In genomic region chr7:767941-768729, GRCh38 we compare ENCODE assay signal across 10 cellular contexts. TPM values are rescaled to one million over a fixed set of nuclear protein-coding genes. Genes with fewer than 3 reads are reported as not detected.
DNase-seq lines count a peak whose midpoint lies in the region; ATAC-seq, FAIRE-seq and TF ChIP-seq lines count a peak whose summit lies in the region.
"Had no signal": no experiment of that assay in that cellular context is flagged by ENCODE, and none has a peak within 500 bp of the region (broad histone marks: within the 10 kb centered on the region; RNA-seq: fewer than 3 reads in every experiment).

No MANE protein-coding gene starts in this region.

- H3K4me1 ChIP-seq in HepG2 (ENCODE audit: insufficient read depth, low read length) (peaks cover 8% of the 10 kb centered on the region), right lobe of liver (no peaks in the 10 kb centered on the region), right atrium auricular region (peaks cover 0 to 29% of the 10 kb centered on the region in 2 donors), uterus (peaks cover 8 to 32% of the 10 kb centered on the region in 2 donors), small intestine (ENCODE audit: control insufficient read depth in 2 of 2, insufficient read depth in 1 of 2, low read depth in 1 of 2, low read length in 1 of 2) (peaks cover 0 to 3% of the 10 kb centered on the region in 2 donors)

- ATAC-seq in HepG2 (no peak), right lobe of liver (no peak), GM18870 (IDR thresholded peaks at IDR 0.05; ENCODE audit: unreplicated experiment) (no peak), GM18907 (IDR thresholded peaks at IDR 0.05; ENCODE audit: unreplicated experiment) (no peak)
- peak; percentile 44 for ATAC-seq in activated T-helper 17 cell treated with anti-CD3 and anti-CD28 coated beads, Interleukin-2, amount 50 U/mL, for 72 hours (replicated peaks)

- no peak for TF ChIP-seq CTCF in HepG2 (CRISPR knock-in tag; IDR thresholded peaks at IDR 0.05)
- no peak for TF ChIP-seq CTCF in right lobe of liver (IDR thresholded peaks at IDR 0.05)
- TF ChIP-seq CTCF in right atrium auricular region (IDR thresholded peaks at IDR 0.05) = no peak
- TF ChIP-seq CTCF in uterus (IDR thresholded peaks at IDR 0.05) = no peak

- FAIRE-seq in HepG2 (lab: Jason Lieb, UNC) (no peak), small intestine (lab: Jason Lieb, UNC) (no peak)

- no peak overlapping the region for H3K4me3 Mint-ChIP-seq in activated T-helper 17 cell treated with anti-CD3 and anti-CD28 coated beads, Interleukin-2, amount 50 U/mL, for 72 hours
- H3K4me3 Mint-ChIP-seq: activated naive CD8-positive, alpha-beta T cell treated with anti-CD3 and anti-CD28 coated beads for 36 hours had no signal

- no peak overlapping the region for H2AFZ ChIP-seq in HepG2 (ENCODE audit: low read length)

- H3K4me2 ChIP-seq in HepG2 (ENCODE audit: low read depth, low read length) = no peak overlapping the region
- H3K4me2 ChIP-seq: BLaER1 treated with 17β-estradiol and CSF1 and Interleukin-3, amounts not matched to agents 10 nM and 100 nM had no signal

- H3K27ac ChIP-seq in HepG2 (ENCODE audit: extremely low read length, insufficient read depth, low read length) (no peak overlapping the region), right lobe of liver (no peak overlapping the region), right atrium auricular region (peak overlapping the region; percentile 11 to 64), uterus (peak overlapping the region; percentile 69 to 95), small intestine (ENCODE audit: low read depth in 1 of 2, low read length in 1 of 2) (no peak overlapping the region)
- H3K27ac ChIP-seq: BLaER1 treated with 17β-estradiol and CSF1 and Interleukin-3, amounts not matched to agents 10 nM and 100 nM had no signal

- no peak overlapping the region for H3K27ac Mint-ChIP-seq in activated T-helper 17 cell treated with anti-CD3 and anti-CD28 coated beads, Interleukin-2, amount 50 U/mL, for 72 hours

- H3K36me3 ChIP-seq in HepG2 (replicated peaks in 1 of 2; ENCODE audit: control insufficient read depth in 1 of 2, insufficient read depth in 2 of 2, low read length in 2 of 2) = peaks cover 16 to 47% of the 10 kb centered on the region in 2 experiments; a peak in 4 of 5 replicates
- peaks cover 0 to 22% (median 7%) of the 10 kb centered on the region in 4 donors for H3K36me3 ChIP-seq in right lobe of liver
- peaks cover 38% of the 10 kb centered on the region for H3K36me3 ChIP-seq in right atrium auricular region
- H3K36me3 ChIP-seq in uterus = no peaks in the 10 kb centered on the region
- peaks cover 0 to 12% of the 10 kb centered on the region in 2 donors for H3K36me3 ChIP-seq in small intestine (ENCODE audit: control insufficient read depth in 2 of 2, insufficient read depth in 2 of 2, low read length in 2 of 2)

- H3K27me3 ChIP-seq in HepG2 (ENCODE audit: control insufficient read depth in 1 of 2, insufficient read depth in 2 of 2, low read length in 2 of 2) (no peaks in the 10 kb centered on the region), right lobe of liver (no peaks in the 10 kb centered on the region), right atrium auricular region (no peaks in the 10 kb centered on the region), uterus (no peaks in the 10 kb centered on the region), small intestine (ENCODE audit: control insufficient read depth in 2 of 2, insufficient read depth in 2 of 2, low read length in 2 of 2) (no peaks in the 10 kb centered on the region)
- H3K27me3 ChIP-seq: BLaER1 treated with 17β-estradiol and CSF1 and Interleukin-3, amounts not matched to agents 10 nM and 100 nM had no signal

- CTCF ChIA-PET in HepG2 (lab: Yijun Ruan, JAX; ENCODE audit: low intra/inter-chr PET ratio, low total read pairs) = no interaction called here

- POLR2A ChIA-PET in HepG2 (lab: Yijun Ruan, JAX) = no interaction called here

- no peak for TF ChIP-seq POLR2A in HepG2 (IDR thresholded peaks at IDR 0.05; ENCODE audit: insufficient read depth in 1 of 2, low read depth in 2 of 2, low read length in 2 of 2)
- no peak for TF ChIP-seq POLR2A in right lobe of liver (IDR thresholded peaks at IDR 0.05)
- TF ChIP-seq POLR2A in uterus (IDR thresholded peaks at IDR 0.05) = peak in 1 of 2 donors; percentile 12

- DNase-seq in HepG2 (ENCODE audit: low spot score) = no peak
- no peak for DNase-seq in right lobe of liver
- peak; percentile 68 for DNase-seq in right atrium auricular region (ENCODE audit: low spot score)
- peak; percentile 84 to 91 for DNase-seq in uterus
- no peak for DNase-seq in small intestine
- DNase-seq: activated naive CD8-positive, alpha-beta T cell treated with anti-CD3 and anti-CD28 coated beads for 36 hours had no signal

- H3K4me3 ChIP-seq in HepG2 (replicated peaks in 1 of 3; ENCODE audit: insufficient read depth in 1 of 3, low read depth in 2 of 3, low read length in 3 of 3) = no peak overlapping the region
- no peak overlapping the region for H3K4me3 ChIP-seq in right lobe of liver
- H3K4me3 ChIP-seq in right atrium auricular region = peak overlapping the region in 1 of 2 donors; percentile 17
- peak overlapping the region in 1 of 2 donors; percentile 14 for H3K4me3 ChIP-seq in uterus
- H3K4me3 ChIP-seq in small intestine (ENCODE audit: low read depth in 1 of 2, low read length in 2 of 2) = no peak overlapping the region
- H3K4me3 ChIP-seq: BLaER1 treated with 17β-estradiol and CSF1 and Interleukin-3, amounts not matched to agents 10 nM and 100 nM had no signal

- H3K36me3 Mint-ChIP-seq in activated T-helper 17 cell treated with anti-CD3 and anti-CD28 coated beads, Interleukin-2, amount 50 U/mL, for 72 hours (ENCODE audit: low read depth) = peaks cover 40% of the 10 kb centered on the region

- no peaks in the 10 kb centered on the region for H3K9me3 Mint-ChIP-seq in activated T-helper 17 cell treated with anti-CD3 and anti-CD28 coated beads, Interleukin-2, amount 50 U/mL, for 72 hours
- H3K9me3 Mint-ChIP-seq: activated naive CD8-positive, alpha-beta T cell treated with anti-CD3 and anti-CD28 coated beads for 36 hours had no signal

- TF ChIP-seq RAD21 in HepG2 (CRISPR knock-in tag; IDR thresholded peaks at IDR 0.05) = no peak

- no peak overlapping the region for H3K9ac ChIP-seq in HepG2 (ENCODE audit: insufficient read depth, low read depth, low read length)
- H3K9ac ChIP-seq: BLaER1 treated with 17β-estradiol and CSF1 and Interleukin-3, amounts not matched to agents 10 nM and 100 nM had no signal

- H3K79me2 ChIP-seq in HepG2 (ENCODE audit: insufficient read depth, low read length) = no peaks in the 10 kb centered on the region

- no peak for TF ChIP-seq EP300 in HepG2 (IDR thresholded peaks at IDR 0.05; ENCODE audit: low read depth in 2 of 2, low read length in 2 of 2)
- TF ChIP-seq EP300 in HepG2 (CRISPR knock-in tag; IDR thresholded peaks at IDR 0.05; ENCODE audit: borderline replicate concordance) = no peak

- H4K20me1 ChIP-seq in HepG2 (ENCODE audit: insufficient read depth, low read length) = 0 out of 2 replicates have a peak, but pooled peaks cover 1% of the 10 kb centered on the region

- intact Hi-C loops in HepG2 (cut with micrococcal nuclease; ENCODE audit: unreplicated experiment) = no loop called here
- intact Hi-C loops in right lobe of liver (cut with DNase I) = loop anchor here in 1 of 2 donors (5.0 kb wide), 1 partner anchor 446 kb away; no protein-coding TSS in a partner anchor
- intact Hi-C loops in uterus (cut with DNase I; ENCODE audit: low total_unique reads) = no loop called here

- in situ Hi-C loops in HepG2 (cut with HindIII; ENCODE audit: extremely low pct_ligation_motif_present, low pct_unique_long_range_greater_than_20kb) = no loop called here

- H3K27me3 Mint-ChIP-seq in activated T-helper 17 cell treated with anti-CD3 and anti-CD28 coated beads, Interleukin-2, amount 50 U/mL, for 72 hours = no peaks in the 10 kb centered on the region
- H3K27me3 Mint-ChIP-seq: activated naive CD8-positive, alpha-beta T cell treated with anti-CD3 and anti-CD28 coated beads for 36 hours had no signal

- no peaks in the 10 kb centered on the region for H3K4me1 Mint-ChIP-seq in activated T-helper 17 cell treated with anti-CD3 and anti-CD28 coated beads, Interleukin-2, amount 50 U/mL, for 72 hours
- H3K4me1 Mint-ChIP-seq: activated naive CD8-positive, alpha-beta T cell treated with anti-CD3 and anti-CD28 coated beads for 36 hours had no signal

- BruUV-seq in HepG2 (replicated peaks; lab: Mats Ljungman, UMichigan) = no TSS peak

- 91% methylated on average over 65 of the region's 65 CpGs for WGBS in HepG2 (ENCODE audit: low lambda C conversion rate)
- 94% methylated on average over 56 of the region's 65 CpGs for WGBS in right lobe of liver (ENCODE audit: insufficient coverage, low coverage, low lambda C conversion rate, missing lambda C conversion rate)
- 91 to 97% (median 93%) methylated on average over 65 of the region's 65 CpGs for WGBS in small intestine, 3 donors

- no peaks in the 10 kb centered on the region for H3K9me3 ChIP-seq in HepG2 (ENCODE audit: low read length)
- no peaks in the 10 kb centered on the region for H3K9me3 ChIP-seq in right lobe of liver
- no peaks in the 10 kb centered on the region for H3K9me3 ChIP-seq in right atrium auricular region
- no peaks in the 10 kb centered on the region for H3K9me3 ChIP-seq in uterus
- no peaks in the 10 kb centered on the region for H3K9me3 ChIP-seq in small intestine (ENCODE audit: control insufficient read depth, low read depth)

RNA-seq across cellular contexts. Expression of gene PRKAR1B, which starts 41.1 kb away (rescaled TPM):
- total RNA-seq in HepG2 (2016; rRNA removed; fragmentation: Illumina TruSeq; extraction: Trizol) (28.2 and 29.2 TPM in 2 replicates), right lobe of liver (10 to 100 TPM in 3 of 6 experiments, 1 to 10 TPM in 3; 4.7 to 20.8 (median 11.3) TPM), right atrium auricular region (10 to 100 TPM; 15.1 to 15.9 TPM), uterus (10 to 100 TPM in 3 of 4 donors, 1 to 10 TPM in 1; 1.0 to 45.2 (median 28.7) TPM)
- total RNA-seq in HepG2 (2016; cell fraction: cytosol; rRNA removed; fragmentation: Illumina TruSeq; extraction: Trizol; ENCODE audit: low read depth) = 36.8 and 38.5 TPM in 2 replicates
- total RNA-seq in HepG2 (2016; cell fraction: insoluble cytoplasmic fraction; rRNA removed; fragmentation: Illumina TruSeq; extraction: Trizol) = 22.1 and 28.2 TPM in 2 replicates
- 16.2 and 18.2 TPM in 2 replicates for total RNA-seq in HepG2 (2016; cell fraction: membrane; rRNA removed; fragmentation: Illumina TruSeq; extraction: Trizol)
- total RNA-seq in HepG2 (2016; cell fraction: nucleus; rRNA removed; fragmentation: Illumina TruSeq; extraction: Trizol) = 14.2 and 14.5 TPM in 2 replicates
- polyA plus RNA-seq in HepG2 (2011; rRNA removed) (7.9 and 9.0 TPM in 2 replicates), small intestine (10 to 100 TPM in 1 of 3 donors, 1 to 10 TPM in 2; 9.5 to 27.6 (median 9.6) TPM)
- polyA plus RNA-seq in HepG2 (2011; cell fraction: cytosol; rRNA removed) = 8.2 and 10.4 TPM in 2 replicates
- 11.2 and 11.4 TPM in 2 replicates for polyA plus RNA-seq in HepG2 (2011; cell fraction: nucleus; rRNA removed)
- polyA plus RNA-seq in HepG2 (2012) = 17.4 and 18.1 TPM in 2 replicates
- 6.9 and 8.4 TPM in 2 replicates for polyA plus RNA-seq in HepG2 (2016; cell fraction: cytosol; fragmentation: Illumina TruSeq; extraction: Trizol; ENCODE audit: low read depth)
- 26.6 and 31.8 TPM in 2 replicates for polyA plus RNA-seq in HepG2 (2016; cell fraction: insoluble cytoplasmic fraction; fragmentation: Illumina TruSeq; extraction: Trizol; ENCODE audit: low read depth)
- 9.5 and 9.9 TPM in 2 replicates for polyA plus RNA-seq in HepG2 (2016; cell fraction: membrane; fragmentation: Illumina TruSeq; extraction: Trizol; ENCODE audit: low read depth)
- 32.1 and 33.3 TPM in 2 replicates for polyA plus RNA-seq in HepG2 (2016; cell fraction: nucleus; fragmentation: Illumina TruSeq; extraction: Trizol; ENCODE audit: insufficient read depth, low read depth)
- polyA minus RNA-seq in HepG2 (2011; rRNA and poly(A)+ RNA removed; ENCODE audit: low replicate concordance) = 18.3 and 37.7 TPM in 2 replicates
- 9.6 and 10.1 TPM in 2 replicates for polyA minus RNA-seq in HepG2 (2011; cell fraction: cytosol; rRNA and poly(A)+ RNA removed)
- 8.6 and 12.4 TPM in 2 replicates for polyA minus RNA-seq in HepG2 (2011; cell fraction: nucleus; rRNA and poly(A)+ RNA removed)
- 10 to 100 TPM; 26.2 to 56.0 TPM for total RNA-seq in activated T-helper 17 cell treated with anti-CD3 and anti-CD28 coated beads, Interleukin-2, amount 50 U/mL, for 72 hours

RNA-seq across cellular contexts. Expression of gene DNAAF5, which starts 41.6 kb away (rescaled TPM):
- total RNA-seq in HepG2 (2016; rRNA removed; fragmentation: Illumina TruSeq; extraction: Trizol) = 21.5 and 24.2 TPM in 2 replicates
- 9.3 and 11.4 TPM in 2 replicates for total RNA-seq in HepG2 (2016; cell fraction: cytosol; rRNA removed; fragmentation: Illumina TruSeq; extraction: Trizol; ENCODE audit: low read depth)
- total RNA-seq in HepG2 (2016; cell fraction: insoluble cytoplasmic fraction; rRNA removed; fragmentation: Illumina TruSeq; extraction: Trizol) = 21.5 and 22.4 TPM in 2 replicates
- 10.7 and 11.7 TPM in 2 replicates for total RNA-seq in HepG2 (2016; cell fraction: membrane; rRNA removed; fragmentation: Illumina TruSeq; extraction: Trizol)
- total RNA-seq in HepG2 (2016; cell fraction: nucleus; rRNA removed; fragmentation: Illumina TruSeq; extraction: Trizol) = 14.3 and 17.6 TPM in 2 replicates
- 11.8 and 11.9 TPM in 2 replicates for polyA plus RNA-seq in HepG2 (2011; rRNA removed)
- polyA plus RNA-seq in HepG2 (2011; cell fraction: cytosol; rRNA removed) = 9.1 and 16.3 TPM in 2 replicates
- polyA plus RNA-seq in HepG2 (2011; cell fraction: nucleus; rRNA removed) = 28.7 and 38.5 TPM in 2 replicates
- polyA plus RNA-seq in HepG2 (2012) = 12.3 and 13.8 TPM in 2 replicates
- polyA plus RNA-seq in HepG2 (2016; cell fraction: cytosol; fragmentation: Illumina TruSeq; extraction: Trizol; ENCODE audit: low read depth) = 2.6 and 3.4 TPM in 2 replicates
- 29.1 and 34.4 TPM in 2 replicates for polyA plus RNA-seq in HepG2 (2016; cell fraction: insoluble cytoplasmic fraction; fragmentation: Illumina TruSeq; extraction: Trizol; ENCODE audit: low read depth)
- polyA plus RNA-seq in HepG2 (2016; cell fraction: membrane; fragmentation: Illumina TruSeq; extraction: Trizol; ENCODE audit: low read depth) = 7.7 and 8.4 TPM in 2 replicates
- 31.1 and 34.8 TPM in 2 replicates for polyA plus RNA-seq in HepG2 (2016; cell fraction: nucleus; fragmentation: Illumina TruSeq; extraction: Trizol; ENCODE audit: insufficient read depth, low read depth)
- 34.6 and 56.2 TPM in 2 replicates for polyA minus RNA-seq in HepG2 (2011; rRNA and poly(A)+ RNA removed; ENCODE audit: low replicate concordance)
- polyA minus RNA-seq in HepG2 (2011; cell fraction: cytosol; rRNA and poly(A)+ RNA removed) = 16.3 and 29.9 TPM in 2 replicates
- polyA minus RNA-seq in HepG2 (2011; cell fraction: nucleus; rRNA and poly(A)+ RNA removed) = 11.7 and 12.9 TPM in 2 replicates
- total RNA-seq in right lobe of liver = 10 to 100 TPM in 5 of 6 experiments, 1 to 10 TPM in 1; 9.5 to 22.8 (median 10.5) TPM
- total RNA-seq in activated T-helper 17 cell treated with anti-CD3 and anti-CD28 coated beads, Interleukin-2, amount 50 U/mL, for 72 hours = 10 to 100 TPM; 15.1 to 39.9 TPM
- 10 to 100 TPM; 19.0 to 35.5 TPM for total RNA-seq in right atrium auricular region
- total RNA-seq in uterus = 10 to 100 TPM in 2 of 4 donors, 1 to 10 TPM in 2; 5.6 to 34.3 (median 13.3) TPM
- polyA plus RNA-seq in small intestine = 10 to 100 TPM in 2 of 3 donors, 1 to 10 TPM in 1; 6.8 to 19.3 (median 11.6) TPM

Comparison
In these comparisons a context has a peak if more than half of its experiments do, and no peak if none do; other contexts are left out.
1. DNase-seq: peak in right atrium auricular region (single experiment) and uterus (2 of 2); none in HepG2 (single experiment), right lobe of liver (0 of 3) and small intestine (single experiment).
2. H3K27ac ChIP-seq: peak in right atrium auricular region (2 of 2) and uterus (2 of 2); none in HepG2 (single experiment), right lobe of liver (0 of 3) and small intestine (0 of 2).